In the genomic region with DNA sequence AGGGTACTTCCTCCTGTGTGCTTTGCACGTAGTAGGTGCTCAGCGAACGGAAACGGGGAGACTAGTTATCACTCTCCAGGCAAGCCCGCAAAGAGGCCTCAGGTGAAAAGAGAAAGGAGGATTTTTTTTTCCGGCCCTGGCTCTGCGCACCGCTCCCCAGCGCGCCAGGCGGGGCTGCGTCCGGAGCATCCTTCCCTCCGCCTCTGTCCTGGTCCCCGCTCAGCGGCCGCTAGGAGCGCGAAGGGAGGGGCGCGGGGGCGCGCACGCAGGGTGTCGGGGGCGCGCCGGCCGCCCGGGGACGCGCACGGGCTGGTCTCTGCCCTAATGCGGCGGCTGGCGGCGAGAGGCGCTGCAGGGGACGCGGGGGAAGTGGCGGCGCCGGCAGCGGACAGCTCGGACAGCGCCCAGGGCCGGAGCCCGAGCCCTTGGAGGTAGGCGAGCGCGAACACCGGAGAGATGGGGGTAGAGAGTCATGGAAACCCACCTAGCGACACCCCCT, we compare ENCODE assay signal across 8 cellular contexts. TPM values are rescaled to one million over a fixed set of nuclear protein-coding genes. Genes with fewer than 3 reads are reported as not detected.
A peak's percentile ranks its signal among the peaks of the same experiment; 100 is the strongest.
DNase-seq lines count a peak whose midpoint lies in the region; ATAC-seq and TF ChIP-seq lines count a peak whose summit lies in the region.

No MANE protein-coding gene starts in this region.

- no peaks in the 10 kb centered on the region for H3K36me3 Mint-ChIP-seq in T-helper 2 cell treated with Interferon-gamma antibody and Interleukin-4, amounts not matched to agents 5 μg/mL and 100 μg/mL, for 36 hours (ENCODE audit: low read depth)

- peak; percentile 72 to 87 for ATAC-seq in lower lobe of right lung
- no peak for ATAC-seq in GM18517 (IDR thresholded peaks at IDR 0.05; ENCODE audit: unreplicated experiment)
- ATAC-seq in HG03354 (IDR thresholded peaks at IDR 0.05; ENCODE audit: poor library complexity, severe bottlenecking, unreplicated experiment), result no peak

- H3K9me3 Mint-ChIP-seq in T-helper 2 cell treated with Interferon-gamma antibody and Interleukin-4, amounts not matched to agents 5 μg/mL and 100 μg/mL, for 36 hours, result no peaks in the 10 kb centered on the region

- peaks cover 54% of the 10 kb centered on the region for H3K27me3 Mint-ChIP-seq in T-helper 2 cell treated with Interferon-gamma antibody and Interleukin-4, amounts not matched to agents 5 μg/mL and 100 μg/mL, for 36 hours (ENCODE audit: low read depth)

- no peak for TF ChIP-seq CTCF in lower lobe of right lung (IDR thresholded peaks at IDR 0.05)

- peak; percentile 44 for DNase-seq in CD1c-positive myeloid dendritic cell (ENCODE audit: extremely low spot score)
- DNase-seq in HuH-7.5 (ENCODE audit: low spot score), result peak; percentile 54
- peak; percentile 36 for DNase-seq in T-helper 2 cell treated with Interferon-gamma antibody and Interleukin-4, amounts not matched to agents 5 μg/mL and 100 μg/mL, for 36 hours (ENCODE audit: low spot score)
- peak; percentile 94 for DNase-seq in ecto neural progenitor cell (ENCODE audit: low spot score)
- peak; percentile 54 for DNase-seq in lower lobe of right lung
- DNase-seq in stimulated activated CD4-positive, alpha-beta T cell treated with anti-CD3 and anti-CD28 coated beads, Interleukin-4, amount 100 ng/mL, for 48 hours (ENCODE audit: low read depth in 2 of 2), result peak; percentile 45 to 52

- H3K4me1 Mint-ChIP-seq in T-helper 2 cell treated with Interferon-gamma antibody and Interleukin-4, amounts not matched to agents 5 μg/mL and 100 μg/mL, for 36 hours (ENCODE audit: low read depth), result no peaks in the 10 kb centered on the region

- H3K4me3 ChIP-seq in lower lobe of right lung, result peak overlapping the region; percentile 42

- H3K4me3 Mint-ChIP-seq in T-helper 2 cell treated with Interferon-gamma antibody and Interleukin-4, amounts not matched to agents 5 μg/mL and 100 μg/mL, for 36 hours, result no peak overlapping the region

- H3K9me3 ChIP-seq in lower lobe of right lung, result no peaks in the 10 kb centered on the region

- no peaks in the 10 kb centered on the region for H3K4me1 ChIP-seq in lower lobe of right lung

- intact Hi-C loops in lower lobe of right lung (cut with DNase I), result no loop called here

- no peaks in the 10 kb centered on the region for H3K36me3 ChIP-seq in lower lobe of right lung

- H3K27me3 ChIP-seq in lower lobe of right lung (ENCODE audit: low read depth), result peaks cover 25% of the 10 kb centered on the region

- H3K27ac Mint-ChIP-seq in T-helper 2 cell treated with Interferon-gamma antibody and Interleukin-4, amounts not matched to agents 5 μg/mL and 100 μg/mL, for 36 hours, result no peak overlapping the region

- no peak overlapping the region for H3K27ac ChIP-seq in lower lobe of right lung

RNA-seq across cellular contexts. Expression of gene NFASC, which starts 42.3 kb away (rescaled TPM):
- 12.2 TPM for total RNA-seq in lower lobe of right lung

Comparison
In these comparisons a context has a peak if more than half of its experiments do, and no peak if none do; other contexts are left out.
1. DNase-seq: peak in every context shown above with its lines; median percentile 94 in ecto neural progenitor cell; 54 in HuH-7.5; 54 in lower lobe of right lung; 48 in stimulated activated CD4-positive, alpha-beta T cell treated with anti-CD3 and anti-CD28 coated beads, Interleukin-4, amount 100 ng/mL, for 48 hours; 44 in CD1c-positive myeloid dendritic cell; 36 in T-helper 2 cell treated with Interferon-gamma antibody and Interleukin-4, amounts not matched to agents 5 μg/mL and 100 μg/mL, for 36 hours.
2. ATAC-seq: peak in lower lobe of right lung (2 of 2); none in GM18517 (single experiment) and HG03354 (single experiment).